In the genomic region with DNA sequence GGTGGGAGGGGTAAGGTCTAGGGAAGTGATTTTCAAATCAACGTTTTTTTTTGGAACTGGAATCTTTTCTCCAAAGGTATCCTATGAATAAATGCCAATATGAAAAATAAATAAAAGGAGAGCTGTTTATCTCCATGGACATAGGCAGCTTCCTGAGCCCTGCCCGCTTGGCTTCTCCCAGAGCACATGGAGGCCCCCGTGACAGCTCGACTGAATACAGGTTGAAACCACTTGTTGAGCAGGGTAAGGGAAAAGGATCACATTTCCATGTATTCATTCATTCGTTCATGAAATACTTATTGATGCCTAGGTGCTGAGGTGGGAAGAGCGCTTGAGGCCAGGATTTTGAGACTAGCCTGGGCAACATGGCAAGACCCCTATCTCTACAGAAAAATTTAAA, we compare ENCODE assay signal across 21 cellular contexts.
"Had no signal": no experiment of that assay in that cellular context is flagged by ENCODE, and none has a peak within 500 bp of the region (broad histone marks: within the 10 kb centered on the region; RNA-seq: fewer than 3 reads in every experiment).

No MANE protein-coding gene starts in this region.

- H3K4me2 ChIP-seq: neural progenitor cell had no signal

- H3K4me1 Mint-ChIP-seq: neural progenitor cell had no signal

- H3K36me3 Mint-ChIP-seq: naive thymus-derived CD8-positive, alpha-beta T cell; neural progenitor cell; stimulated activated effector memory CD8-positive, alpha-beta T cell treated with anti-CD3 and anti-CD28 coated beads, Interleukin-12 subunit alpha, Interleukin-12 subunit beta, amount 100 ng/mL, for 72 hours; type B pancreatic cell had no signal

- H3K4me3 Mint-ChIP-seq: naive thymus-derived CD8-positive, alpha-beta T cell; neural progenitor cell; stimulated activated effector memory CD8-positive, alpha-beta T cell treated with anti-CD3 and anti-CD28 coated beads, Interleukin-12 subunit alpha, Interleukin-12 subunit beta, amount 100 ng/mL, for 72 hours; type B pancreatic cell had no signal

- H3K27me3 ChIP-seq: neural progenitor cell, pancreas, suprapubic skin, thyroid gland had no signal

- H3K9ac ChIP-seq: neural progenitor cell had no signal

- H3K4me1 ChIP-seq: neural progenitor cell, pancreas, suprapubic skin, thyroid gland had no signal

- H3K9me3 ChIP-seq: heart left ventricle, mucosa of descending colon, pancreas, suprapubic skin, thyroid gland had no signal

- FAIRE-seq: colon, frontal cortex, islet of Langerhans, pancreas, urothelium cell line had no signal

- H3K27me3 Mint-ChIP-seq: progenitor cell of endocrine pancreas had no signal

- H3K27ac Mint-ChIP-seq: neural progenitor cell; progenitor cell of endocrine pancreas; stimulated activated effector memory CD8-positive, alpha-beta T cell treated with anti-CD3 and anti-CD28 coated beads, Interleukin-12 subunit alpha, Interleukin-12 subunit beta, amount 100 ng/mL, for 72 hours; type B pancreatic cell had no signal

- H3K36me3 ChIP-seq: heart left ventricle, neural progenitor cell, pancreas, suprapubic skin, thyroid gland had no signal

- H3K27ac ChIP-seq: heart left ventricle, neural progenitor cell, pancreas, suprapubic skin, thyroid gland had no signal

- ATAC-seq: mucosa of descending colon; naive thymus-derived CD8-positive, alpha-beta T cell; stimulated activated effector memory CD8-positive, alpha-beta T cell treated with anti-CD3 and anti-CD28 coated beads, Interleukin-12 subunit alpha, Interleukin-12 subunit beta, amount 100 ng/mL, for 72 hours; stimulated activated naive CD8-positive, alpha-beta T cell treated with anti-CD3 and anti-CD28 coated beads, Interleukin-15, Interleukin-2, amounts not matched to agents 100 U/mL and 50 U/mL, for 24 hours had no signal

- H3K9me3 Mint-ChIP-seq: naive thymus-derived CD8-positive, alpha-beta T cell; neural progenitor cell; stimulated activated effector memory CD8-positive, alpha-beta T cell treated with anti-CD3 and anti-CD28 coated beads, Interleukin-12 subunit alpha, Interleukin-12 subunit beta, amount 100 ng/mL, for 72 hours; type B pancreatic cell had no signal

- DNase-seq: heart left ventricle; hypothalamus; kidney glomerular epithelial cell; mammary epithelial cell; mucosa of descending colon; naive thymus-derived CD8-positive, alpha-beta T cell; nucleus accumbens; pancreas; stimulated activated CD4-positive, alpha-beta T cell treated with anti-CD3 and anti-CD28 coated beads, Interleukin-4, amount 100 ng/mL, for 1 hour; stimulated activated CD8-positive, alpha-beta memory T cell treated with anti-CD3 and anti-CD28 coated beads, Interleukin-4, amount 100 ng/mL, for 48 hours; stimulated activated naive CD8-positive, alpha-beta T cell treated with anti-CD3 and anti-CD28 coated beads, Interleukin-15, Interleukin-2, amounts not matched to agents 100 U/mL and 50 U/mL, for 24 hours had no signal

- H3K4me3 ChIP-seq: heart left ventricle, mucosa of descending colon, neural progenitor cell, pancreas, suprapubic skin, thyroid gland had no signal
